1 cellular context compared by ENCODE assay signal in genomic region chr3:12276827-12277226, GRCh38. TPM values are rescaled to one million over a fixed set of nuclear protein-coding genes. Genes with fewer than 3 reads are reported as not detected.
"Had no signal": no experiment of that assay in that cellular context is flagged by ENCODE, and none has a peak within 500 bp of the region (broad histone marks: within the 10 kb centered on the region; RNA-seq: fewer than 3 reads in every experiment).

No MANE protein-coding gene starts in this region.

RNA-seq across cellular contexts. Expression of gene PPARG, which starts 12.0 kb away (rescaled TPM):
- total RNA-seq: activated CD8-positive, alpha-beta T cell treated with anti-CD3 and anti-CD28 coated beads, Interleukin-2, amount 10 ng/mL, durations not matched to agents 7 days and 5 days had no signal
